Comparison of ENCODE assay signal across 2 cellular contexts in genomic region chr17:61418433-61418832, GRCh38.
TF ChIP-seq lines count a peak whose summit lies in the region.

No MANE protein-coding gene starts in this region.

TF ChIP-seq in HepG2, 621 proteins besides CTCF, POLR2A, EP300 and RAD21:
- TF ChIP-seq PLRG1 (conservative IDR thresholded peaks at IDR 0.05) (no peak), CEBPB (IDR thresholded peaks at IDR 0.05; ENCODE audit: borderline replicate concordance, low read depth, low read length) (peak; percentile 69), ZNF597 (CRISPR knock-in tag; IDR thresholded peaks at IDR 0.05) (no peak), EHMT2 (IDR thresholded peaks at IDR 0.05; ENCODE audit: borderline replicate concordance, low read depth, low read length) (0 out of 2 replicates have a peak, but pooled peaks have one; percentile 38)

TF ChIP-seq in K562, 482 proteins besides CTCF, POLR2A, EP300 and RAD21:
- TF ChIP-seq CEBPG (CRISPR knock-in tag; IDR thresholded peaks at IDR 0.05): no peak
- TF ChIP-seq CEBPG (tag; conservative IDR thresholded peaks at IDR 0.05 in 1 of 2, IDR thresholded peaks at IDR 0.05 in 1 of 2): peak; percentile 22 to 47; a peak in 1 of 4 replicates
- peak; percentile 24 for TF ChIP-seq EWSR1 (IDR thresholded peaks at IDR 0.05; ENCODE audit: borderline replicate concordance, low read depth, partially characterized antibody)
- no peak for TF ChIP-seq POLR2AphosphoS5 (IDR thresholded peaks at IDR 0.05; ENCODE audit: control insufficient read depth, insufficient read depth, low read depth, low read length)
